Comparison of ENCODE assay signal across 24 cellular contexts in the genomic region with DNA sequence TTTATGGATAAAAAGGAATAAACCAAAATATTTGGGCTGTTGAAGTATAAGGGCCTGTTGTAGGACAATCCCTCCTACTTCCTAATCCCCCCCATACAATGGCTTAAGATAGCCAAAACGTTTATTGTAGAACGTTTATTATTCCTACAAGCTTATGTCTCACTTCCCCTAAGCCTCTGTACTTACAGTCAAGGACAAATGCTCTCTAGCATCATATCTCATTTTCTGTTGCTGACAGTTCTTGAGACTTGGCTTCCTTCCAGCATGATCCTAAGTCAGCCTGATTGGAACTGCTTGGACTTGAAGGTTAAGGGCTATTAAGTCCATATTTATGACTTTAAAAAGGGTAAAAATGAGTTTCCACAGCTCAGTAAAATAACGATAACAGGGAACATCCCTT. TPM values are rescaled to one million over a fixed set of nuclear protein-coding genes. Genes with fewer than 3 reads are reported as not detected.
A peak's percentile ranks its signal among the peaks of the same experiment; 100 is the strongest.
DNase-seq lines count a peak whose midpoint lies in the region; ATAC-seq and TF ChIP-seq lines count a peak whose summit lies in the region.
"Had no signal": no experiment of that assay in that cellular context is flagged by ENCODE, and none has a peak within 500 bp of the region (broad histone marks: within the 10 kb centered on the region; RNA-seq: fewer than 3 reads in every experiment).

No MANE protein-coding gene starts in this region.

- no peaks in the 10 kb centered on the region for H3K79me2 ChIP-seq in OCI-LY7 (ENCODE audit: insufficient read depth, low read depth, low read length)

- BruUV-seq in OCI-LY7 (replicated peaks; lab: Mats Ljungman, UMichigan): TSS peak; percentile 52

- H3K4me3 ChIP-seq in OCI-LY7 (ENCODE audit: low read depth, low read length, poor library complexity, severe bottlenecking): no peak overlapping the region
- H3K4me3 ChIP-seq in fibroblast of pulmonary artery (replicated peaks; ENCODE audit: low read depth, low read length): no peak overlapping the region
- H3K4me3 ChIP-seq in Peyer's patch: no peak overlapping the region
- H3K4me3 ChIP-seq in suprapubic skin: no peak overlapping the region
- H3K4me3 ChIP-seq: heart left ventricle, smooth muscle cell, uterus had no signal

- no peaks in the 10 kb centered on the region for H3K9me2 ChIP-seq in OCI-LY7 (ENCODE audit: insufficient read depth, low read length)

- H3K27ac ChIP-seq in OCI-LY7 (ENCODE audit: low read depth, low read length, poor library complexity, severe bottlenecking): no peak overlapping the region
- H3K27ac ChIP-seq in Peyer's patch: no peak overlapping the region
- no peak overlapping the region for H3K27ac ChIP-seq in suprapubic skin
- H3K27ac ChIP-seq: neutrophil, uterus had no signal

- CTCF ChIA-PET in OCI-LY7 (lab: Charles Lee; ENCODE audit: unreplicated experiment): no interaction called here

- 62% methylated on average over 3 of the region's 3 CpGs for WGBS in suprapubic skin

- TF ChIP-seq CTCF in OCI-LY7 (conservative IDR thresholded peaks at IDR 0.05; ENCODE audit: low read length): no peak
- no peak for TF ChIP-seq CTCF in fibroblast of pulmonary artery (IDR thresholded peaks at IDR 0.05; ENCODE audit: low read length, missing control alignments)
- no peak for TF ChIP-seq CTCF in Peyer's patch (IDR thresholded peaks at IDR 0.05)
- TF ChIP-seq CTCF in suprapubic skin (IDR thresholded peaks at IDR 0.05): no peak

- POLR2A ChIA-PET in OCI-LY7 (lab: Charles Lee): interaction anchor here (1.0 to 1.6 kb wide), 3 partner anchors 9 to 23 kb away, joined by 3 to 4 read pairs (median 3); no protein-coding TSS in a partner anchor

- ATAC-seq in GM18868 (IDR thresholded peaks at IDR 0.05; ENCODE audit: unreplicated experiment): no peak
- ATAC-seq: stimulated activated effector memory CD8-positive, alpha-beta T cell treated with anti-CD3 and anti-CD28 coated beads, Interleukin-12 subunit alpha, Interleukin-12 subunit beta, amount 100 ng/mL, for 72 hours had no signal

- no peaks in the 10 kb centered on the region for H3K4me1 ChIP-seq in OCI-LY7 (ENCODE audit: insufficient read depth, low read length, poor library complexity, severe bottlenecking)
- H3K4me1 ChIP-seq in Peyer's patch: no peaks in the 10 kb centered on the region
- H3K4me1 ChIP-seq in suprapubic skin: no peaks in the 10 kb centered on the region
- H3K4me1 ChIP-seq: uterus had no signal

- DNase-seq in NCI-H1417 (lab: John Stamatoyannopoulos, UW): peak in 2 of 3 experiments; percentile 38 to 53
- no peak for DNase-seq in NCI-H1417 treated with DMSO at 0.1 percent for 48 hours (lab: John Stamatoyannopoulos, UW)
- peak; percentile 69 for DNase-seq in DMS79 (lab: John Stamatoyannopoulos, UW)
- DNase-seq in OCI-LY7 (ENCODE audit: low spot score): no peak
- DNase-seq in fibroblast of pulmonary artery (ENCODE audit: low read depth): peak; percentile 66
- no peak for DNase-seq in Peyer's patch
- DNase-seq in suprapubic skin (ENCODE audit: low spot score in 2 of 2): no peak
- DNase-seq: activated CD4-positive, alpha-beta T cell treated with anti-CD3 and anti-CD28 coated beads, Interleukin-2, amount 50 U/mL, for 48 hours; activated effector memory CD4-positive, alpha-beta T cell treated with Interleukin-2 at 50 U/mL for 16 hours; activated naive CD8-positive, alpha-beta T cell treated with anti-CD3 and anti-CD28 coated beads, Interleukin-2, amount 10 ng/mL, durations not matched to agents 7 days and 5 days; cerebellar nuclear complex; H7; heart left ventricle; Kasumi-1; NCI-H1048; NCI-H2107; NCI-H526 treated with DMSO at 0.1 percent for 48 hours; stimulated activated CD4-positive, alpha-beta T cell treated with anti-CD3 and anti-CD28 coated beads, Interleukin-2, amount 100 ng/mL, for 24 hours; T1000; uterus had no signal

- intact Hi-C loops in OCI-LY7 (cut with micrococcal nuclease; ENCODE audit: unreplicated experiment): no loop called here

- TF ChIP-seq POLR2A in Peyer's patch (IDR thresholded peaks at IDR 0.05) (no peak), suprapubic skin (IDR thresholded peaks at IDR 0.05) (no peak)

- H3K4me2 ChIP-seq in OCI-LY7 (ENCODE audit: low read length): no peak overlapping the region
- H3K4me2 ChIP-seq: smooth muscle cell had no signal

- no peak for TF ChIP-seq EP300 in suprapubic skin (IDR thresholded peaks at IDR 0.05)

- H3K27me3 ChIP-seq in Peyer's patch (no peaks in the 10 kb centered on the region), suprapubic skin (no peaks in the 10 kb centered on the region)
- H3K27me3 ChIP-seq: heart left ventricle, neutrophil, uterus had no signal

- peaks cover 2% of the 10 kb centered on the region; the same call in 1 of the 2 replicates for H4K20me1 ChIP-seq in OCI-LY7 (ENCODE audit: insufficient read depth, low read length)

- H3K36me3 ChIP-seq in OCI-LY7 (ENCODE audit: insufficient read depth, low read length): peaks cover 47% of the 10 kb centered on the region
- H3K36me3 ChIP-seq in Peyer's patch: peaks cover 0 to 62% (median 0%) of the 10 kb centered on the region in 3 donors
- H3K36me3 ChIP-seq in suprapubic skin: peaks cover 49% of the 10 kb centered on the region
- H3K36me3 ChIP-seq: uterus had no signal

- H2AFZ ChIP-seq in OCI-LY7 (ENCODE audit: low read length): no peak overlapping the region

- H3K9me3 ChIP-seq in OCI-LY7 (ENCODE audit: low read length) (no peaks in the 10 kb centered on the region), Peyer's patch (no peaks in the 10 kb centered on the region), suprapubic skin (no peaks in the 10 kb centered on the region)
- H3K9me3 ChIP-seq: heart left ventricle, neutrophil, uterus had no signal

RNA-seq across cellular contexts. Expression of gene MISFA, which starts 8.8 kb away (rescaled TPM):
- total RNA-seq in OCI-LY7 (2014; rRNA removed; shearing (Covaris generic)): not detected in 2 replicates
- total RNA-seq in OCI-LY7 (2022) (1.00 TPM in 1 of 2 replicates, not detected in the other), Peyer's patch (not detected), suprapubic skin (1 to 10 TPM in 2 of 4 donors, not detected in 2; 2.7 to 5.1 TPM)

RNA-seq across cellular contexts. Expression of gene UEVLD, which starts 19.8 kb away (rescaled TPM):
- 1.3 and 1.5 TPM in 2 replicates for total RNA-seq in OCI-LY7 (2014; rRNA removed; shearing (Covaris generic))
- total RNA-seq in OCI-LY7 (2022): 3.5 and 4.7 TPM in 2 replicates
- 10 to 100 TPM; 19.9 to 34.7 (median 26.3) TPM for total RNA-seq in Peyer's patch
- 10 to 100 TPM; 24.1 to 46.1 (median 32.8) TPM for total RNA-seq in suprapubic skin

RNA-seq across cellular contexts. Expression of gene SPTY2D1, which starts 25.8 kb away (rescaled TPM):
- 15.6 and 15.8 TPM in 2 replicates for total RNA-seq in OCI-LY7 (2014; rRNA removed; shearing (Covaris generic))
- 15.8 and 16.9 TPM in 2 replicates for total RNA-seq in OCI-LY7 (2022)
- 10 to 100 TPM; 14.2 to 19.3 (median 17.8) TPM for total RNA-seq in Peyer's patch
- total RNA-seq in suprapubic skin: 10 to 100 TPM; 17.6 to 31.4 (median 27.3) TPM

Comparison
In these comparisons a context has a peak if more than half of its experiments do, and no peak if none do; other contexts are left out.
1. DNase-seq: peak in NCI-H1417 (2 of 3), DMS79 (single experiment) and fibroblast of pulmonary artery (single experiment); none in NCI-H1417 treated with DMSO at 0.1 percent for 48 hours (single experiment), OCI-LY7 (single experiment), Peyer's patch (0 of 3) and suprapubic skin (0 of 2).